13 cellular contexts compared by ENCODE assay signal in the genomic region with DNA sequence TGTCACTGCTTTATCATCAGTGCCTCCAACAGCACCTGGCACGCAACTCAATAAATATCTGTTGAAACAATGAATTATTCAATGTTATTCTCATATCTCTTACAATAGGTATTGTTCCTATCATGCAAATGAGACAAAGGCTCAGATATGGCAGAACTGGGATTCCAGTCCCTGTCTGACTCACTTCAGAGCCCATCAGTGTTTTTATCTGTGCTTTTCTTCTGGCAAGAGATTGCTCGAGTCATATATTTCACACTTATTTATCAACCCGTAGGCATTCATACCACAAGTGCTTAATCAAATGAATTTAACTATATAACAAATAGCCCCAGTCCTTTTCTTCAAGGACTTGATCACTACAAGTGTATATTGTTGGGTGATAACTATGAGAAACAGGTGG.
"Had no signal": no experiment of that assay in that cellular context is flagged by ENCODE, and none has a peak within 500 bp of the region (broad histone marks: within the 10 kb centered on the region; RNA-seq: fewer than 3 reads in every experiment).

No MANE protein-coding gene starts in this region.

- H3K9me3 Mint-ChIP-seq: activated CD8-positive, alpha-beta T cell treated with anti-CD3 and anti-CD28 coated beads for 36 hours; activated naive CD8-positive, alpha-beta T cell treated with anti-CD3 and anti-CD28 coated beads, Interleukin-2, amount 50 U/mL, for 24 hours; stimulated activated naive CD8-positive, alpha-beta T cell treated with anti-CD3 and anti-CD28 coated beads, Interleukin-15, Interleukin-2, amounts not matched to agents 100 ng/mL and 50 ng/mL, for 24 hours had no signal

- H3K9me3 ChIP-seq: colonic mucosa, pancreas, testis had no signal

- ATAC-seq: activated CD4-positive, alpha-beta T cell treated with anti-CD3 and anti-CD28 coated beads for 36 hours; activated CD8-positive, alpha-beta T cell treated with anti-CD3 and anti-CD28 coated beads for 36 hours; activated naive CD8-positive, alpha-beta T cell treated with anti-CD3 and anti-CD28 coated beads, Interleukin-2, amount 50 U/mL, for 24 hours; pancreas had no signal

- H3K27ac ChIP-seq: colonic mucosa, pancreas, testis, VCaP had no signal

- DNase-seq: activated CD4-positive, alpha-beta T cell treated with anti-CD3 and anti-CD28 coated beads for 36 hours; activated CD8-positive, alpha-beta memory T cell treated with anti-CD3 and anti-CD28 coated beads, Interleukin-2, amount 50 U/mL, for 4 hours; activated CD8-positive, alpha-beta T cell treated with anti-CD3 and anti-CD28 coated beads for 36 hours; activated naive CD8-positive, alpha-beta T cell treated with anti-CD3 and anti-CD28 coated beads, Interleukin-2, amount 50 U/mL, for 24 hours; colonic mucosa; effector CD4-positive, alpha-beta T cell; pancreas; stimulated activated CD4-positive, alpha-beta T cell treated with anti-CD3 and anti-CD28 coated beads, Interleukin-15, amount 100 ng/mL, for 24 hours; stimulated activated CD4-positive, alpha-beta T cell treated with anti-CD3 and anti-CD28 coated beads, Interleukin-4, amount 100 ng/mL, for 24 hours; T-helper 9 cell; testis had no signal

- H3K4me1 ChIP-seq: testis had no signal

- H3K4me3 Mint-ChIP-seq: activated CD4-positive, alpha-beta T cell treated with anti-CD3 and anti-CD28 coated beads for 36 hours; activated CD8-positive, alpha-beta T cell treated with anti-CD3 and anti-CD28 coated beads for 36 hours; activated naive CD8-positive, alpha-beta T cell treated with anti-CD3 and anti-CD28 coated beads, Interleukin-2, amount 50 U/mL, for 24 hours; stimulated activated naive CD8-positive, alpha-beta T cell treated with anti-CD3 and anti-CD28 coated beads, Interleukin-15, Interleukin-2, amounts not matched to agents 100 ng/mL and 50 ng/mL, for 24 hours had no signal

- H3K36me3 ChIP-seq: colonic mucosa, pancreas had no signal

- H3K27ac Mint-ChIP-seq: activated CD4-positive, alpha-beta T cell treated with anti-CD3 and anti-CD28 coated beads for 36 hours; activated CD8-positive, alpha-beta T cell treated with anti-CD3 and anti-CD28 coated beads for 36 hours; activated naive CD8-positive, alpha-beta T cell treated with anti-CD3 and anti-CD28 coated beads, Interleukin-2, amount 50 U/mL, for 24 hours; stimulated activated naive CD8-positive, alpha-beta T cell treated with anti-CD3 and anti-CD28 coated beads, Interleukin-15, Interleukin-2, amounts not matched to agents 100 ng/mL and 50 ng/mL, for 24 hours had no signal

- H3K27me3 ChIP-seq: colonic mucosa, pancreas, testis had no signal

- H3K4me3 ChIP-seq: colonic mucosa, pancreas, testis had no signal
